Comparison of ENCODE assay signal across 8 cellular contexts in genomic region chr12:8949525-8950286, GRCh38. TPM values are rescaled to one million over a fixed set of nuclear protein-coding genes. Genes with fewer than 3 reads are reported as not detected.
A peak's percentile ranks its signal among the peaks of the same experiment; 100 is the strongest.
DNase-seq lines count a peak whose midpoint lies in the region; ATAC-seq and TF ChIP-seq lines count a peak whose summit lies in the region.

M6PR (minus strand) TSS chr12:8949645; CDS start chr12:8946404, 3,241 bp downstream.

- ATAC-seq in GM18498 (IDR thresholded peaks at IDR 0.05; ENCODE audit: unreplicated experiment) (peak; percentile 84), HG02938 (IDR thresholded peaks at IDR 0.05; ENCODE audit: unreplicated experiment) (peak; percentile 78), T-helper 17 cell (peak; percentile 68)

- H3K36me3 Mint-ChIP-seq in T-helper 17 cell (ENCODE audit: low read depth) (peaks cover 3% of the 10 kb centered on the region), progenitor cell of endocrine pancreas (ENCODE audit: insufficient read depth) (peaks cover 20% of the 10 kb centered on the region)

- H3K27me3 ChIP-seq in left ventricle myocardium inferior (ENCODE audit: low read depth): no peaks in the 10 kb centered on the region

- H3K4me3 Mint-ChIP-seq in T-helper 17 cell: peak within 1 kb of the TSS; percentile 99
- peak within 1 kb of the TSS; percentile 91 for H3K4me3 Mint-ChIP-seq in progenitor cell of endocrine pancreas (ENCODE audit: low read depth)

- H3K27me3 Mint-ChIP-seq in T-helper 17 cell (no peaks in the 10 kb centered on the region), progenitor cell of endocrine pancreas (no peaks in the 10 kb centered on the region)

- H3K4me1 Mint-ChIP-seq in T-helper 17 cell: peaks cover 64% of the 10 kb centered on the region
- peaks cover 19% of the 10 kb centered on the region for H3K4me1 Mint-ChIP-seq in progenitor cell of endocrine pancreas (ENCODE audit: low read depth)

- TF ChIP-seq CTCF in left ventricle myocardium inferior (IDR thresholded peaks at IDR 0.05; ENCODE audit: borderline replicate concordance): peak; percentile 69
- TF ChIP-seq CTCF in progenitor cell of endocrine pancreas (IDR thresholded peaks at IDR 0.05; ENCODE audit: unreplicated experiment): peak; percentile 67

- intact Hi-C loops in left ventricle myocardium inferior (cut with micrococcal nuclease): loop anchor here (5.0 kb wide), 1 partner anchor 93 kb away; no protein-coding TSS in a partner anchor

- H3K27ac ChIP-seq in left ventricle myocardium inferior (replicated peaks): peak within 1 kb of the TSS; percentile 98

- peaks cover 12% of the 10 kb centered on the region for H3K9me3 Mint-ChIP-seq in progenitor cell of endocrine pancreas (ENCODE audit: low read depth)

- peaks cover 51% of the 10 kb centered on the region for H3K4me1 ChIP-seq in left ventricle myocardium inferior

- peak within 1 kb of the TSS; percentile 78 for H3K4me3 ChIP-seq in left ventricle myocardium inferior

- H3K27ac Mint-ChIP-seq in T-helper 17 cell (peak within 1 kb of the TSS; percentile 99), progenitor cell of endocrine pancreas (peak within 1 kb of the TSS; percentile 98)

- peaks cover 21% of the 10 kb centered on the region for H3K36me3 ChIP-seq in left ventricle myocardium inferior

- peak; percentile 98 for DNase-seq in NCI-H1694 treated with DMSO at 0.1 percent for 48 hours (lab: John Stamatoyannopoulos, UW)
- DNase-seq in T-helper 17 cell: peak; percentile 75 to 79 (median 78)
- peak; percentile 81 to 100 (median 98) for DNase-seq in amygdala (lab: John Stamatoyannopoulos, UW)
- peak; percentile 91 for DNase-seq in left ventricle myocardium inferior
- DNase-seq in progenitor cell of endocrine pancreas (ENCODE audit: low spot score, unreplicated experiment): peak; percentile 92
- peak; percentile 95 for DNase-seq in ureter (ENCODE audit: low spot score)

- H3K9me3 ChIP-seq in T-helper 17 cell (ENCODE audit: control insufficient read depth, low read length, poor library complexity, severe bottlenecking) (no peaks in the 10 kb centered on the region), left ventricle myocardium inferior (replicated peaks) (peaks cover 7% of the 10 kb centered on the region)

RNA-seq across cellular contexts. Expression of gene M6PR, which starts in this region (rescaled TPM):
- total RNA-seq in T-helper 17 cell (100 to 1,000 TPM; 185 to 188 TPM), left ventricle myocardium inferior (94.2 TPM), progenitor cell of endocrine pancreas (189 and 200 TPM in 2 replicates), ureter (181 TPM)

Comparison
In these comparisons a context has a peak if more than half of its experiments do, and no peak if none do; other contexts are left out.
1. Peak in every context shown above with its lines: DNase-seq, ATAC-seq, H3K4me3 ChIP-seq and H3K27ac ChIP-seq.